Comparison of ENCODE assay signal across 9 cellular contexts in the genomic region with DNA sequence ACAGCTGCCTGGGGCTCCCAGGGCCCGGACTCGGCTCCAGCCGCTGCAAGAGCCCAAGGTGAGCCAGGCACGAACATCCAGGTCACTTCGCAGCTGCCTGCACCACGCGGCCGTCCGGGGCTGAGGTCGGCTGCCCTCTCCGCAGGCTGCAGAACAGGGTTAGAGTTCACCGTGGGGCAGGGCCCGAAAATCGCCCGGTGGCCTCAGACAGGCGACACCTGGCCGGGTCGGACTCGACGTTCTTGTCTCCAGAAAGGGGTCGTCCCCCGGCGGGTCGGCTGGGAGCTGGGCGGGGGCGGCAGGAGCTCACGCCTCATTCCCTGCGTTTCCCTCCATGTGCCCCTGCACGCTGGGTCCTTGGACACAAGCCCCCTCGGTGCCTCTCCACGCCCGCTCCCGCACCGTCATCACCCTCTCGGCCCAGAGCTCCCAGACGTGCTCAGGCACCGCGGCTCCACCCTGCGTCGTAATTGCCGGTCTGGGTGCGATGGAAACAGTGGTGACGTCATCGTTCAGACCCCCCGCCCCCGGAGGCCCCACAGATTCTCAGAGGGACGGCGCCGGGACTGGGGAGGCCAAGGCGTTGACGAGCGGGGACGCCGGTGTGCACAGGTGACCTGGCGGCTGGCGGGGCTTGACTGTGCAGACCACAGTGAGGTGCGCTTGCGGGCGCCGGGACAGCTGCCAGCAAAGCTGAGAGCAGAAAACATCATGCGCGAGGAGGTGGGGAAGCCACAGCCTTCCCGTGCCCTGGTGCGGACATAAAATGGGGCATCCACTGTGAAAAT. TPM values are rescaled to one million over a fixed set of nuclear protein-coding genes. Genes with fewer than 3 reads are reported as not detected.
DNase-seq lines count a peak whose midpoint lies in the region; ATAC-seq and TF ChIP-seq lines count a peak whose summit lies in the region.
"Had no signal": no experiment of that assay in that cellular context is flagged by ENCODE, and none has a peak within 500 bp of the region (broad histone marks: within the 10 kb centered on the region; RNA-seq: fewer than 3 reads in every experiment).

No MANE protein-coding gene starts in this region.

- peak; percentile 38 for ATAC-seq in activated CD8-positive, alpha-beta T cell treated with anti-CD3 and anti-CD28 coated beads for 36 hours
- no peak for ATAC-seq in GM21619 (IDR thresholded peaks at IDR 0.05; ENCODE audit: unreplicated experiment)

- H3K36me3 ChIP-seq in Caco-2 (ENCODE audit: control insufficient read depth, insufficient read depth, low read length) (peaks cover 2% of the 10 kb centered on the region), smooth muscle cell (ENCODE audit: low read depth) (no peaks in the 10 kb centered on the region), prostate gland (no peaks in the 10 kb centered on the region)

- no peak for TF ChIP-seq POLR2A in prostate gland (IDR thresholded peaks at IDR 0.05)

- no peaks in the 10 kb centered on the region for H4K20me1 ChIP-seq in smooth muscle cell (ENCODE audit: low read depth)

- H3K27ac Mint-ChIP-seq in Caco-2 (ENCODE audit: unreplicated experiment) (no peak overlapping the region), endothelial cell (ENCODE audit: unreplicated experiment) (peak overlapping the region; percentile 24)
- no peak overlapping the region for H3K27ac Mint-ChIP-seq in activated CD8-positive, alpha-beta T cell treated with anti-CD3 and anti-CD28 coated beads for 36 hours

- H3K9me3 Mint-ChIP-seq in Caco-2 (ENCODE audit: unreplicated experiment): no peaks in the 10 kb centered on the region
- H3K9me3 Mint-ChIP-seq in activated CD8-positive, alpha-beta T cell treated with anti-CD3 and anti-CD28 coated beads for 36 hours: no peaks in the 10 kb centered on the region
- no peaks in the 10 kb centered on the region for H3K9me3 Mint-ChIP-seq in endothelial cell (ENCODE audit: unreplicated experiment)

- intact Hi-C loops in Caco-2 (cut with micrococcal nuclease; ENCODE audit: unreplicated experiment): no loop called here
- intact Hi-C loops in activated CD8-positive, alpha-beta T cell treated with anti-CD3 and anti-CD28 coated beads for 36 hours (cut with micrococcal nuclease): no loop called here
- intact Hi-C loops in prostate gland (cut with DNase I): no loop called here

- no peak overlapping the region for H3K9ac ChIP-seq in smooth muscle cell (ENCODE audit: low read depth)

- H3K27me3 ChIP-seq in Caco-2 (replicated peaks; ENCODE audit: control insufficient read depth, insufficient read depth, low read length) (peaks cover 2% of the 10 kb centered on the region; the same call in 1 of the 2 replicates), smooth muscle cell (ENCODE audit: low read depth) (peaks cover 49% of the 10 kb centered on the region), prostate gland (replicated peaks; ENCODE audit: insufficient read depth) (peaks cover 11% of the 10 kb centered on the region)

- no peaks in the 10 kb centered on the region for H3K79me2 ChIP-seq in smooth muscle cell (ENCODE audit: low read depth)

- peak overlapping the region; percentile 31 for H3K4me3 ChIP-seq in Caco-2 (ENCODE audit: low read depth, low read length)
- H3K4me3 ChIP-seq in smooth muscle cell: peak overlapping the region; percentile 34
- H3K4me3 ChIP-seq in prostate gland: no peak overlapping the region

- H3K27me3 Mint-ChIP-seq in Caco-2 (ENCODE audit: insufficient read depth, unreplicated experiment) (peaks cover 10% of the 10 kb centered on the region), endothelial cell (ENCODE audit: unreplicated experiment) (peaks cover 20% of the 10 kb centered on the region)
- H3K27me3 Mint-ChIP-seq in activated CD8-positive, alpha-beta T cell treated with anti-CD3 and anti-CD28 coated beads for 36 hours: peaks cover 20% of the 10 kb centered on the region

- CTCF ChIA-PET in Caco-2 (lab: Charles Lee): interaction anchor here (0.6 to 1.7 kb wide), 2 partner anchors 12 to 43 kb away, joined by 3 to 4 read pairs; partner anchors contain the start of gene WDR18
- CTCF ChIA-PET in activated CD8-positive, alpha-beta T cell treated with anti-CD3 and anti-CD28 coated beads for 36 hours (lab: Charles Lee): interaction anchor here (0.7 to 2.6 kb wide), 5 partner anchors 12 to 245 kb away, joined by 3 to 11 read pairs (median 4); partner anchors contain the start of gene WDR18

- H2AFZ ChIP-seq in smooth muscle cell (ENCODE audit: low read depth): no peak overlapping the region

- WGBS in smooth muscle cell (ENCODE audit: low lambda C conversion rate): 27% methylated on average over 62 of the region's 64 CpGs
- 12% methylated on average over 52 of the region's 64 CpGs for WGBS in prostate gland

- peaks cover 45% of the 10 kb centered on the region for H3K4me1 ChIP-seq in Caco-2
- H3K4me1 ChIP-seq in smooth muscle cell (ENCODE audit: low read depth): peaks cover 7% of the 10 kb centered on the region
- peaks cover 6% of the 10 kb centered on the region for H3K4me1 ChIP-seq in prostate gland (replicated peaks)

- no TSS peak for BruUV-seq in Caco-2 (replicated peaks; lab: Mats Ljungman, UMichigan)

- TF ChIP-seq CTCF in Caco-2 (IDR thresholded peaks at IDR 0.05; ENCODE audit: insufficient read depth in 1 of 2, low read depth in 1 of 2, low read length in 1 of 2, severe bottlenecking in 1 of 2, unreplicated experiment in 1 of 2) (no peak), endothelial cell (IDR thresholded peaks at IDR 0.05; ENCODE audit: unreplicated experiment) (no peak), smooth muscle cell (IDR thresholded peaks at IDR 0.05; ENCODE audit: borderline replicate concordance, insufficient read depth, poor library complexity, severe bottlenecking) (no peak), prostate gland (IDR thresholded peaks at IDR 0.05) (no peak)
- TF ChIP-seq CTCF in activated CD8-positive, alpha-beta T cell treated with anti-CD3 and anti-CD28 coated beads for 36 hours (IDR thresholded peaks at IDR 0.05): no peak

- no peak overlapping the region for H3K27ac ChIP-seq in smooth muscle cell (ENCODE audit: low read depth)
- no peak overlapping the region for H3K27ac ChIP-seq in prostate gland
- H3K27ac ChIP-seq: heart right ventricle had no signal

- H3K4me2 ChIP-seq in smooth muscle cell: peak overlapping the region; percentile 81

- H3K36me3 Mint-ChIP-seq in Caco-2 (ENCODE audit: insufficient read depth, unreplicated experiment) (peaks cover 57% of the 10 kb centered on the region), endothelial cell (ENCODE audit: low read depth, unreplicated experiment) (no peaks in the 10 kb centered on the region)
- peaks cover 4% of the 10 kb centered on the region for H3K36me3 Mint-ChIP-seq in activated CD8-positive, alpha-beta T cell treated with anti-CD3 and anti-CD28 coated beads for 36 hours (ENCODE audit: low read depth)

- H3K4me3 Mint-ChIP-seq in Caco-2 (ENCODE audit: unreplicated experiment) (peak overlapping the region; percentile 69), endothelial cell (ENCODE audit: unreplicated experiment) (no peak overlapping the region)
- peak overlapping the region; percentile 16 for H3K4me3 Mint-ChIP-seq in activated CD8-positive, alpha-beta T cell treated with anti-CD3 and anti-CD28 coated beads for 36 hours

- H3K9me3 ChIP-seq in Caco-2 (no peaks in the 10 kb centered on the region), smooth muscle cell (replicated peaks; ENCODE audit: low read depth) (no peaks in the 10 kb centered on the region), prostate gland (no peaks in the 10 kb centered on the region)
- H3K9me3 ChIP-seq: heart right ventricle had no signal

- H3F3A ChIP-seq in smooth muscle cell (ENCODE audit: low read depth): no peaks in the 10 kb centered on the region

- H3K4me1 Mint-ChIP-seq in Caco-2 (ENCODE audit: low read depth, unreplicated experiment) (no peaks in the 10 kb centered on the region), endothelial cell (ENCODE audit: unreplicated experiment) (no peaks in the 10 kb centered on the region)
- peaks cover 9% of the 10 kb centered on the region for H3K4me1 Mint-ChIP-seq in activated CD8-positive, alpha-beta T cell treated with anti-CD3 and anti-CD28 coated beads for 36 hours (ENCODE audit: low read depth)

- DNase-seq in Caco-2 (peak; percentile 58 to 71), NCI-H1105 (lab: John Stamatoyannopoulos, UW) (peak; percentile 77), endothelial cell (ENCODE audit: low spot score) (no peak), smooth muscle cell (lab: John Stamatoyannopoulos, UW; ENCODE audit: unreplicated experiment) (peak; percentile 13), NCI-H128 (lab: John Stamatoyannopoulos, UW; ENCODE audit: unreplicated experiment) (no peak), prostate gland (ENCODE audit: low spot score) (no peak)
- DNase-seq in activated CD8-positive, alpha-beta T cell treated with anti-CD3 and anti-CD28 coated beads for 36 hours: peak; percentile 86
- DNase-seq: heart right ventricle had no signal

- POLR2A ChIA-PET in Caco-2 (lab: Charles Lee): interaction anchor here (0.9 to 2.1 kb wide), 2 partner anchors 12 to 95 kb away, joined by 3 to 6 read pairs; partner anchors contain the start of gene WDR18
- POLR2A ChIA-PET in activated CD8-positive, alpha-beta T cell treated with anti-CD3 and anti-CD28 coated beads for 36 hours (lab: Charles Lee): interaction anchor here (0.6 to 4.5 kb wide), 12 partner anchors 11 to 270 kb away, joined by 3 to 37 read pairs (median 4); partner anchors contain the start of genes RNU6-2 and WDR18

RNA-seq across cellular contexts. Expression of gene GRIN3B, which starts 4.0 kb away (rescaled TPM):
- total RNA-seq in Caco-2 (2022) (0.41 and 0.49 TPM in 2 replicates), endothelial cell (ENCODE audit: unreplicated experiment) (0.95 TPM), smooth muscle cell (1.2 and 12.6 TPM in 2 replicates), prostate gland (under 1 TPM in 1 of 2 donors, not detected in 1; 0.34 TPM)
- total RNA-seq in activated CD8-positive, alpha-beta T cell treated with anti-CD3 and anti-CD28 coated beads for 36 hours: under 1 TPM in 1 of 2 experiments, not detected in 1; 0.07 TPM
- 1.2 and 3.6 TPM in 2 replicates for polyA plus RNA-seq in smooth muscle cell

RNA-seq across cellular contexts. Expression of gene WDR18, which starts 12.1 kb away (rescaled TPM):
- total RNA-seq in Caco-2 (2022): 89.5 and 96.8 TPM in 2 replicates
- total RNA-seq in activated CD8-positive, alpha-beta T cell treated with anti-CD3 and anti-CD28 coated beads for 36 hours: 10 to 100 TPM; 75.3 to 78.1 TPM
- total RNA-seq in endothelial cell (ENCODE audit: unreplicated experiment): 53.1 TPM
- total RNA-seq in smooth muscle cell: 33.8 and 69.4 TPM in 2 replicates
- 153 and 160 TPM in 2 replicates for polyA plus RNA-seq in smooth muscle cell
- 10 to 100 TPM; 35.0 to 94.8 TPM for total RNA-seq in prostate gland

RNA-seq across cellular contexts. Expression of gene TMEM259, which starts 24.7 kb away (rescaled TPM):
- total RNA-seq in Caco-2 (2022) (148 and 154 TPM in 2 replicates), endothelial cell (ENCODE audit: unreplicated experiment) (182 TPM), smooth muscle cell (112 and 133 TPM in 2 replicates), prostate gland (100 to 1,000 TPM; 216 to 377 TPM)
- 100 to 1,000 TPM; 115 to 117 TPM for total RNA-seq in activated CD8-positive, alpha-beta T cell treated with anti-CD3 and anti-CD28 coated beads for 36 hours
- 232 and 301 TPM in 2 replicates for polyA plus RNA-seq in smooth muscle cell

RNA-seq across cellular contexts. Expression of gene RNU6-2, which starts 25.1 kb away (rescaled TPM):
- total RNA-seq in Caco-2 (2022): not detected in 2 replicates
- total RNA-seq in activated CD8-positive, alpha-beta T cell treated with anti-CD3 and anti-CD28 coated beads for 36 hours: not detected
- not detected for total RNA-seq in endothelial cell (ENCODE audit: unreplicated experiment)
- total RNA-seq in smooth muscle cell: not detected in 2 replicates
- not detected in 2 replicates for polyA plus RNA-seq in smooth muscle cell
- total RNA-seq in prostate gland: not detected
- total RNA-seq: heart right ventricle had no signal
- polyA plus RNA-seq: heart right ventricle had no signal

RNA-seq across cellular contexts. Expression of gene CNN2, which starts 30.2 kb away (rescaled TPM):
- total RNA-seq in Caco-2 (2022): 194 and 221 TPM in 2 replicates
- 10 to 100 TPM; 97.4 to 98.3 TPM for total RNA-seq in activated CD8-positive, alpha-beta T cell treated with anti-CD3 and anti-CD28 coated beads for 36 hours
- total RNA-seq in endothelial cell (ENCODE audit: unreplicated experiment): 456 TPM
- total RNA-seq in smooth muscle cell: 150 and 155 TPM in 2 replicates
- polyA plus RNA-seq in smooth muscle cell: 392 and 404 TPM in 2 replicates
- 100 to 1,000 TPM in 1 of 2 donors, 10 to 100 TPM in 1; 82.9 to 101 TPM for total RNA-seq in prostate gland

Comparison
In these comparisons a context has a peak if more than half of its experiments do, and no peak if none do; other contexts are left out.
1. DNase-seq: peak in Caco-2 (2 of 2), NCI-H1105 (single experiment), activated CD8-positive, alpha-beta T cell treated with anti-CD3 and anti-CD28 coated beads for 36 hours (single experiment) and smooth muscle cell (single experiment); none in endothelial cell (single experiment), NCI-H128 (single experiment) and prostate gland (single experiment).
2. H3K4me3 ChIP-seq: peak in Caco-2 (single experiment) and smooth muscle cell (single experiment); none in prostate gland (0 of 2).